Comparison of ENCODE assay signal across 15 cellular contexts in genomic region chr13:94959616-94960015, GRCh38.
A peak's percentile ranks its signal among the peaks of the same experiment; 100 is the strongest.
DNase-seq lines count a peak whose midpoint lies in the region; TF ChIP-seq lines count a peak whose summit lies in the region.
"Had no signal": no experiment of that assay in that cellular context is flagged by ENCODE, and none has a peak within 500 bp of the region (broad histone marks: within the 10 kb centered on the region; RNA-seq: fewer than 3 reads in every experiment).

No MANE protein-coding gene starts in this region.

- H3F3A ChIP-seq in neural progenitor cell (ENCODE audit: low read depth) (peaks cover 34% of the 10 kb centered on the region), PC-9 (ENCODE audit: insufficient read depth, low read depth) (no peaks in the 10 kb centered on the region)

- H3K9me3 ChIP-seq in neural progenitor cell (ENCODE audit: low read depth) (no peaks in the 10 kb centered on the region), PC-9 (ENCODE audit: insufficient read depth, low read depth) (no peaks in the 10 kb centered on the region)
- H3K9me3 ChIP-seq: BE2C had no signal

- H3K4me2 ChIP-seq in neural progenitor cell, result no peak overlapping the region
- no peak overlapping the region for H3K4me2 ChIP-seq in PC-9
- H3K4me2 ChIP-seq: GM23338 had no signal

- H3K9me3 Mint-ChIP-seq in neural progenitor cell, result peaks cover 5% of the 10 kb centered on the region
- H3K9me3 Mint-ChIP-seq: GM23338 had no signal

- H3K27me3 Mint-ChIP-seq in neural progenitor cell (ENCODE audit: insufficient read depth, low read depth), result peaks cover 2% of the 10 kb centered on the region

- H4K20me1 ChIP-seq in neural progenitor cell (ENCODE audit: low read depth) (no peaks in the 10 kb centered on the region), PC-9 (ENCODE audit: insufficient read depth) (no peaks in the 10 kb centered on the region)

- no peak overlapping the region for H3K9ac ChIP-seq in neural progenitor cell

- peaks cover 30% of the 10 kb centered on the region for H3K4me1 Mint-ChIP-seq in neural progenitor cell
- H3K4me1 Mint-ChIP-seq: CD4-positive, alpha-beta memory T cell; GM23338 had no signal

- no peaks in the 10 kb centered on the region for H3K9me2 ChIP-seq in PC-9 (ENCODE audit: insufficient read depth)

- CTCF ChIA-PET in PC-9 (lab: Charles Lee), result no interaction called here

- peak; percentile 43 for DNase-seq in astrocyte of the hippocampus (ENCODE audit: low read depth, low spot score)
- peak; percentile 35 for DNase-seq in globus pallidus (ENCODE audit: low spot score)
- DNase-seq in neural progenitor cell (ENCODE audit: low spot score), result no peak
- peak; percentile 18 for DNase-seq in putamen (ENCODE audit: low spot score)
- DNase-seq in cortex of kidney (lab: John Stamatoyannopoulos, UW), result no peak
- DNase-seq in NAMALWA (ENCODE audit: low spot score), result no peak
- DNase-seq in PC-9, result no peak
- DNase-seq: BE2C; CD4-positive, alpha-beta memory T cell; DMS153; DMS79 treated with DMSO at 0.1 percent for 48 hours; EL; H7 had no signal

- H3K27me3 ChIP-seq in neural progenitor cell (no peaks in the 10 kb centered on the region), PC-9 (ENCODE audit: insufficient read depth, low read depth) (peaks cover 18% of the 10 kb centered on the region)

- POLR2A ChIA-PET in PC-9 (lab: Charles Lee; ENCODE audit: unreplicated experiment), result no interaction called here

- H3K4me1 ChIP-seq in neural progenitor cell (peaks cover 44% of the 10 kb centered on the region), PC-9 (replicated peaks; ENCODE audit: insufficient read depth) (no peaks in the 10 kb centered on the region)
- H3K4me1 ChIP-seq: BE2C had no signal

- no peak for TF ChIP-seq CTCF in neural progenitor cell (IDR thresholded peaks at IDR 0.05)
- no peak for TF ChIP-seq CTCF in PC-9 (conservative IDR thresholded peaks at IDR 0.05)

- no peaks in the 10 kb centered on the region for H3K36me3 ChIP-seq in neural progenitor cell
- no peaks in the 10 kb centered on the region for H3K36me3 ChIP-seq in PC-9 (ENCODE audit: low read depth)
- H3K36me3 ChIP-seq: BE2C had no signal

- H2AFZ ChIP-seq in neural progenitor cell (replicated peaks) (peak overlapping the region; percentile 77), PC-9 (no peak overlapping the region)
- H2AFZ ChIP-seq: GM23338 had no signal

- H3K36me3 Mint-ChIP-seq in neural progenitor cell, result no peaks in the 10 kb centered on the region
- H3K36me3 Mint-ChIP-seq: CD4-positive, alpha-beta memory T cell had no signal

- no peak overlapping the region for H3K4me3 Mint-ChIP-seq in neural progenitor cell
- H3K4me3 Mint-ChIP-seq: CD4-positive, alpha-beta memory T cell; GM23338 had no signal

- no peak overlapping the region for H3K4me3 ChIP-seq in neural progenitor cell
- H3K4me3 ChIP-seq in PC-9, result no peak overlapping the region
- H3K4me3 ChIP-seq: GM23338 had no signal

- H3K79me2 ChIP-seq in neural progenitor cell (ENCODE audit: low read depth) (no peaks in the 10 kb centered on the region), PC-9 (ENCODE audit: low read depth) (no peaks in the 10 kb centered on the region)

- BruUV-seq in PC-9 (replicated peaks; lab: Mats Ljungman, UMichigan), result no TSS peak

- H3K27ac Mint-ChIP-seq in neural progenitor cell, result peak overlapping the region; percentile 76
- H3K27ac Mint-ChIP-seq: CD4-positive, alpha-beta memory T cell; GM23338 had no signal

- intact Hi-C loops in PC-9 (cut with micrococcal nuclease; ENCODE audit: unreplicated experiment), result no loop called here

- no peak overlapping the region for H3K27ac ChIP-seq in neural progenitor cell
- H3K27ac ChIP-seq in PC-9, result no peak overlapping the region
- H3K27ac ChIP-seq: C4-2B had no signal

Comparison
In these comparisons a context has a peak if more than half of its experiments do, and no peak if none do; other contexts are left out.
1. DNase-seq: peak in astrocyte of the hippocampus (single experiment), globus pallidus (single experiment) and putamen (single experiment); none in neural progenitor cell (single experiment), cortex of kidney (single experiment), NAMALWA (single experiment) and PC-9 (0 of 2).